ENCODE assay signal across 20 cellular contexts in genomic region chr2:200222837-200223236, GRCh38.
A peak's percentile ranks its signal among the peaks of the same experiment; 100 is the strongest.
DNase-seq lines count a peak whose midpoint lies in the region; ATAC-seq, FAIRE-seq and TF ChIP-seq lines count a peak whose summit lies in the region.
"Had no signal": no experiment of that assay in that cellular context is flagged by ENCODE, and none has a peak within 500 bp of the region (broad histone marks: within the 10 kb centered on the region; RNA-seq: fewer than 3 reads in every experiment).

No MANE protein-coding gene starts in this region.

- TF ChIP-seq EP300 in H1 (IDR thresholded peaks at IDR 0.05; ENCODE audit: borderline replicate concordance in 1 of 2, low read depth in 2 of 2, low read length in 2 of 2): no peak

- H3K4me2 ChIP-seq in H1 (ENCODE audit: insufficient read depth in 1 of 2, low read depth in 2 of 2, low read length in 2 of 2) (no peak overlapping the region), smooth muscle cell (peak overlapping the region; percentile 28)

- peaks cover 9% of the 10 kb centered on the region for H3K36me3 Mint-ChIP-seq in Caco-2 (ENCODE audit: insufficient read depth, unreplicated experiment)
- no peaks in the 10 kb centered on the region for H3K36me3 Mint-ChIP-seq in stimulated activated memory B cell treated with anti-CD40 and anti-IgM and Interleukin-4, amounts not matched to agents 10 μg/mL and 1 μg/mL and 100 μg/mL, for 72 hours
- H3K36me3 Mint-ChIP-seq: CD14-positive monocyte; CD4-positive, alpha-beta memory T cell; IgD-negative memory B cell had no signal

- TF ChIP-seq RAD21 in H1 (IDR thresholded peaks at IDR 0.05 in 1 of 2, conservative IDR thresholded peaks at IDR 0.05 in 1 of 2; ENCODE audit: low read depth in 2 of 2, low read length in 2 of 2): no peak

- peaks cover 49% of the 10 kb centered on the region for H3K4me1 Mint-ChIP-seq in Caco-2 (ENCODE audit: low read depth, unreplicated experiment)
- H3K4me1 Mint-ChIP-seq in stimulated activated memory B cell treated with anti-CD40 and anti-IgM and Interleukin-4, amounts not matched to agents 10 μg/mL and 1 μg/mL and 100 μg/mL, for 72 hours: no peaks in the 10 kb centered on the region

- no peak overlapping the region for H3K4ac ChIP-seq in H1 (replicated peaks; ENCODE audit: insufficient read length, low read depth, low read length)

- H2BK15ac ChIP-seq in H1 (ENCODE audit: low read length): no peak overlapping the region

- H3K23ac ChIP-seq in H1 (ENCODE audit: insufficient read length): no peak overlapping the region

- no peaks in the 10 kb centered on the region for H4K20me1 ChIP-seq in H1 (replicated peaks in 1 of 2; ENCODE audit: control insufficient read depth in 1 of 2, insufficient read depth in 2 of 2, low read length in 2 of 2)
- H4K20me1 ChIP-seq in smooth muscle cell (ENCODE audit: low read depth): no peaks in the 10 kb centered on the region
- H4K20me1 ChIP-seq: BLaER1 had no signal

- H4K8ac ChIP-seq in H1 (ENCODE audit: extremely low read depth, insufficient read depth, low read length): no peak overlapping the region

- ATAC-seq in left lobe of liver: peak; percentile 11
- ATAC-seq in HG03460 (IDR thresholded peaks at IDR 0.05; ENCODE audit: unreplicated experiment): no peak
- ATAC-seq in stimulated activated memory B cell treated with anti-CD40 and anti-IgM and Interleukin-4, amounts not matched to agents 10 μg/mL and 1 μg/mL and 100 μg/mL, for 72 hours: no peak
- ATAC-seq: HepG2 had no signal

- H2BK12ac ChIP-seq in H1 (ENCODE audit: low read depth, low read length): no peak overlapping the region

- H3K9ac ChIP-seq in H1 (replicated peaks in 1 of 4; ENCODE audit: extremely low read depth in 1 of 4, low read depth in 3 of 4, low read length in 3 of 4) (no peak overlapping the region), smooth muscle cell (ENCODE audit: low read depth) (no peak overlapping the region)
- H3K9ac ChIP-seq: BLaER1 had no signal

- H3K36me3 ChIP-seq in Caco-2 (ENCODE audit: control insufficient read depth, insufficient read depth, low read length) (no peaks in the 10 kb centered on the region), H1 (ENCODE audit: control insufficient read depth in 2 of 4, insufficient read depth in 4 of 4, low read length in 3 of 4) (no peaks in the 10 kb centered on the region), smooth muscle cell (ENCODE audit: low read depth) (no peaks in the 10 kb centered on the region)
- H3K36me3 ChIP-seq: BLaER1 had no signal

- 72% methylated on average over 5 of the region's 5 CpGs; no CpG with 5 or more reads in 1 of the 2 experiments for WGBS in H1 (ENCODE audit: extremely low coverage in 1 of 2, insufficient coverage in 1 of 2, insufficient read length in 1 of 2, insufficient replicate concordance in 2 of 2, low coverage in 1 of 2, low lambda C conversion rate in 2 of 2, missing lambda C conversion rate in 1 of 2), 2 experiments
- 72% methylated on average over 5 of the region's 5 CpGs for WGBS in smooth muscle cell (ENCODE audit: low lambda C conversion rate)

- H3F3A ChIP-seq in smooth muscle cell (ENCODE audit: low read depth): no peaks in the 10 kb centered on the region

- H3K9me3 Mint-ChIP-seq in Caco-2 (ENCODE audit: unreplicated experiment): peaks cover 21% of the 10 kb centered on the region
- H3K9me3 Mint-ChIP-seq in stimulated activated memory B cell treated with anti-CD40 and anti-IgM and Interleukin-4, amounts not matched to agents 10 μg/mL and 1 μg/mL and 100 μg/mL, for 72 hours: no peaks in the 10 kb centered on the region
- H3K9me3 Mint-ChIP-seq: H9, IgD-negative memory B cell had no signal

- H3K18ac ChIP-seq in H1 (ENCODE audit: extremely low read depth, low read length): no peak overlapping the region

- no peak overlapping the region for H2BK120ac ChIP-seq in H1 (replicated peaks; ENCODE audit: low read depth, low read length)

- H3K4me1 ChIP-seq in Caco-2 (peaks cover 50% of the 10 kb centered on the region), H1 (replicated peaks in 1 of 4; ENCODE audit: control insufficient read depth in 3 of 4, insufficient read depth in 4 of 4, low read length in 3 of 4) (peaks cover 0 to 3% (median 1%) of the 10 kb centered on the region in 4 experiments; a peak in 2 of 7 replicates), smooth muscle cell (ENCODE audit: low read depth) (peaks cover 17% of the 10 kb centered on the region)

- no peak overlapping the region for H3K14ac ChIP-seq in H1 (ENCODE audit: insufficient read length)

- H3K9me3 ChIP-seq in Caco-2: no peaks in the 10 kb centered on the region
- no peaks in the 10 kb centered on the region for H3K9me3 ChIP-seq in H1 (ENCODE audit: insufficient read depth in 2 of 2, low read depth in 1 of 2, low read length in 1 of 2)
- no peaks in the 10 kb centered on the region for H3K9me3 ChIP-seq in smooth muscle cell (replicated peaks; ENCODE audit: low read depth)
- H3K9me3 ChIP-seq: BLaER1 had no signal

- POLR2A ChIA-PET in Caco-2 (lab: Charles Lee): no interaction called here
- POLR2A ChIA-PET in H1 (lab: Charles Lee; ENCODE audit: partially characterized antibody): no interaction called here

- no peak overlapping the region for H4K91ac ChIP-seq in H1 (replicated peaks; ENCODE audit: insufficient read length, low read length)

- no peak overlapping the region for H2BK20ac ChIP-seq in H1 (ENCODE audit: low read length)

- H3K79me2 ChIP-seq in H1 (ENCODE audit: control insufficient read depth in 1 of 2, insufficient read depth in 2 of 2, low read length in 2 of 2): no peaks in the 10 kb centered on the region
- H3K79me2 ChIP-seq in smooth muscle cell (ENCODE audit: low read depth): no peaks in the 10 kb centered on the region

- no peak overlapping the region for H2BK5ac ChIP-seq in H1 (ENCODE audit: low read depth, low read length)

- H2AK5ac ChIP-seq in H1 (ENCODE audit: low read depth, low read length): no peak overlapping the region

- H2AFZ ChIP-seq in H1 (ENCODE audit: low read length): 0 out of 2 replicates have a peak overlapping the region, but pooled peaks have one; percentile 29
- no peak overlapping the region for H2AFZ ChIP-seq in smooth muscle cell (ENCODE audit: low read depth)

- H3K27me3 ChIP-seq in Caco-2 (replicated peaks; ENCODE audit: control insufficient read depth, insufficient read depth, low read length) (no peaks in the 10 kb centered on the region), H1 (replicated peaks in 1 of 4; ENCODE audit: control insufficient read depth in 3 of 4, extremely low read depth in 1 of 4, insufficient read depth in 3 of 4, low read length in 3 of 4) (no peaks in the 10 kb centered on the region), smooth muscle cell (ENCODE audit: low read depth) (no peaks in the 10 kb centered on the region)
- H3K27me3 ChIP-seq: BLaER1 had no signal

- no peak for FAIRE-seq in H1 (lab: Jason Lieb, UNC)
- FAIRE-seq: G401.6, GM12891, GM18507, HepG2 had no signal

- TF ChIP-seq CTCF in Caco-2 (IDR thresholded peaks at IDR 0.05; ENCODE audit: insufficient read depth in 1 of 2, low read depth in 1 of 2, low read length in 1 of 2, severe bottlenecking in 1 of 2, unreplicated experiment in 1 of 2): no peak
- TF ChIP-seq CTCF in H1 (IDR thresholded peaks at IDR 0.05; ENCODE audit: control extremely low read depth in 1 of 3, insufficient read depth in 1 of 3, low read depth in 1 of 3, low read length in 3 of 3): no peak
- no peak for TF ChIP-seq CTCF in smooth muscle cell (IDR thresholded peaks at IDR 0.05; ENCODE audit: borderline replicate concordance, insufficient read depth, poor library complexity, severe bottlenecking)

- TF ChIP-seq POLR2A in H1 (IDR thresholded peaks at IDR 0.05; ENCODE audit: control extremely low read depth in 1 of 2, low read depth in 2 of 2, low read length in 2 of 2): no peak

- intact Hi-C loops in Caco-2 (cut with micrococcal nuclease; ENCODE audit: unreplicated experiment): loop anchor here (5.0 kb wide), 1 partner anchor 259 kb away; no protein-coding TSS in a partner anchor

- H3K4me3 ChIP-seq in Caco-2 (ENCODE audit: low read depth, low read length): no peak overlapping the region
- H3K4me3 ChIP-seq in H1 (ENCODE audit: extremely low read depth in 1 of 4, insufficient read depth in 2 of 4, low read depth in 3 of 4, low read length in 4 of 4): no peak overlapping the region
- no peak overlapping the region for H3K4me3 ChIP-seq in smooth muscle cell
- H3K4me3 ChIP-seq: BLaER1 had no signal

- H3K23me2 ChIP-seq in H1 (ENCODE audit: low read depth, low read length): no peaks in the 10 kb centered on the region

- no peaks in the 10 kb centered on the region for H3K27me3 Mint-ChIP-seq in Caco-2 (ENCODE audit: insufficient read depth, unreplicated experiment)
- peaks cover 22% of the 10 kb centered on the region for H3K27me3 Mint-ChIP-seq in stimulated activated memory B cell treated with anti-CD40 and anti-IgM and Interleukin-4, amounts not matched to agents 10 μg/mL and 1 μg/mL and 100 μg/mL, for 72 hours

- no peak overlapping the region for H4K5ac ChIP-seq in H1 (ENCODE audit: insufficient read length, low read depth, low read length)

- no TSS peak for BruUV-seq in Caco-2 (replicated peaks; lab: Mats Ljungman, UMichigan)

- no peak overlapping the region for H3K4me3 Mint-ChIP-seq in Caco-2 (ENCODE audit: unreplicated experiment)
- no peak overlapping the region for H3K4me3 Mint-ChIP-seq in stimulated activated memory B cell treated with anti-CD40 and anti-IgM and Interleukin-4, amounts not matched to agents 10 μg/mL and 1 μg/mL and 100 μg/mL, for 72 hours
- H3K4me3 Mint-ChIP-seq: CD14-positive monocyte; CD4-positive, alpha-beta memory T cell; H9; IgD-negative memory B cell had no signal

- H3K56ac ChIP-seq in H1 (replicated peaks; ENCODE audit: insufficient read length, low read depth, low read length): no peak overlapping the region

- CTCF ChIA-PET in Caco-2 (lab: Charles Lee): no interaction called here
- CTCF ChIA-PET in H1 (lab: Charles Lee; ENCODE audit: partially characterized antibody): interaction anchor here (0.6 kb wide), 1 partner anchor 59 kb away, joined by 3 read pairs; no protein-coding TSS in a partner anchor

- no peak overlapping the region for H3K27ac ChIP-seq in H1 (ENCODE audit: low read depth, low read length)
- peak overlapping the region; percentile 55 for H3K27ac ChIP-seq in smooth muscle cell (ENCODE audit: low read depth)
- H3K27ac ChIP-seq: BLaER1 had no signal

- H3K79me1 ChIP-seq in H1 (ENCODE audit: low read depth, low read length): no peaks in the 10 kb centered on the region

- no peak for DNase-seq in Caco-2
- DNase-seq in H1 (ENCODE audit: low read depth in 1 of 2, low spot score in 2 of 2): no peak
- DNase-seq in left lobe of liver (ENCODE audit: low spot score): no peak
- no peak for DNase-seq in smooth muscle cell (lab: John Stamatoyannopoulos, UW; ENCODE audit: unreplicated experiment)
- DNase-seq in NCI-H82 (lab: John Stamatoyannopoulos, UW): no peak
- DNase-seq in central memory CD4-positive, alpha-beta T cell: no peak
- DNase-seq: 8988T; Calu3; CD4-positive, alpha-beta memory T cell; GOT3; H9 had no signal

- peak overlapping the region; percentile 17 for H3K27ac Mint-ChIP-seq in Caco-2 (ENCODE audit: unreplicated experiment)
- H3K27ac Mint-ChIP-seq in stimulated activated memory B cell treated with anti-CD40 and anti-IgM and Interleukin-4, amounts not matched to agents 10 μg/mL and 1 μg/mL and 100 μg/mL, for 72 hours: no peak overlapping the region
- H3K27ac Mint-ChIP-seq: CD14-positive monocyte; CD4-positive, alpha-beta memory T cell; H9; IgD-negative memory B cell had no signal

TF ChIP-seq in H1, 55 proteins besides CTCF, POLR2A, EP300 and RAD21 (continues in another document):
- no peak for TF ChIP-seq RBBP5 (IDR thresholded peaks at IDR 0.05; ENCODE audit: borderline replicate concordance, low read depth, low read length)
